14 cellular contexts compared by ENCODE assay signal in genomic region chr22:34946339-34946985, GRCh38.
"Had no signal": no experiment of that assay in that cellular context is flagged by ENCODE, and none has a peak within 500 bp of the region (broad histone marks: within the 10 kb centered on the region; RNA-seq: fewer than 3 reads in every experiment).

No MANE protein-coding gene starts in this region.

- H3K27ac ChIP-seq: left ventricle myocardium inferior, stomach had no signal

- ATAC-seq: mucosa of descending colon had no signal

- H3K36me3 ChIP-seq: left ventricle myocardium inferior, stomach had no signal

- H3K27me3 ChIP-seq: stomach had no signal

- H3K4me1 ChIP-seq: left ventricle myocardium inferior, stomach had no signal

- DNase-seq: activated CD4-positive, alpha-beta memory T cell treated with anti-CD3 and anti-CD28 coated beads, Interleukin-2, amount 10 ng/mL, durations not matched to agents 7 days and 5 days; activated CD4-positive, alpha-beta T cell treated with anti-CD3 and anti-CD28 coated beads for 48 hours; activated CD4-positive, CD25-positive, alpha-beta regulatory T cell; activated naive CD4-positive, alpha-beta T cell treated with anti-CD3 and anti-CD28 coated beads for 36 hours; activated T-cell treated with anti-CD3 and anti-CD28 coated beads, Interleukin-2, amount 50 U/mL, for 24 hours; cortex of kidney; erythroblast; foreskin melanocyte; left ventricle myocardium inferior; mucosa of descending colon; naive B cell; stomach; T-helper 1 cell; T-helper 9 cell had no signal

- H3K9me3 ChIP-seq: mucosa of descending colon had no signal

- H3K4me3 ChIP-seq: left ventricle myocardium inferior, mucosa of descending colon, stomach had no signal
